ENCODE assay signal across 1 cellular context in genomic region chr19:42267644-42268141, GRCh38.
A peak's percentile ranks its signal among the peaks of the same experiment; 100 is the strongest.
TF ChIP-seq lines count a peak whose summit lies in the region.

No MANE protein-coding gene starts in this region.

TF ChIP-seq in GM12878, 131 proteins besides CTCF, POLR2A, EP300 and RAD21:
- TF ChIP-seq MEF2B (IDR thresholded peaks at IDR 0.05; ENCODE audit: partially characterized antibody, poor library complexity, severe bottlenecking) (peak; percentile 9), NFYA (IDR thresholded peaks at IDR 0.05; ENCODE audit: borderline replicate concordance, low read depth, low read length) (no peak), CEBPZ (IDR thresholded peaks at IDR 0.05; ENCODE audit: low read depth, low read length) (no peak), CBX3 (IDR thresholded peaks at IDR 0.05; ENCODE audit: borderline replicate concordance, low read depth) (no peak), NKRF (conservative IDR thresholded peaks at IDR 0.05) (peak; percentile 74; the same call in 1 of the 2 replicates), KAT2A (conservative IDR thresholded peaks at IDR 0.05; ENCODE audit: control insufficient read depth, low read depth, low read length) (no peak), RB1 (IDR thresholded peaks at IDR 0.05; ENCODE audit: borderline replicate concordance) (0 out of 2 replicates have a peak, but pooled peaks have one; percentile 40), PAX8 (IDR thresholded peaks at IDR 0.05) (no peak)
